Comparison of ENCODE assay signal across 26 cellular contexts in genomic region chr12:121725420-121725819, GRCh38. TPM values are rescaled to one million over a fixed set of nuclear protein-coding genes. Genes with fewer than 3 reads are reported as not detected.
"Had no signal": no experiment of that assay in that cellular context is flagged by ENCODE, and none has a peak within 500 bp of the region (broad histone marks: within the 10 kb centered on the region; RNA-seq: fewer than 3 reads in every experiment).

No MANE protein-coding gene starts in this region.

- ATAC-seq: natural killer cell; psoas muscle; sciatic nerve; stimulated activated effector memory CD8-positive, alpha-beta T cell treated with anti-CD3 and anti-CD28 coated beads, Interleukin-12 subunit alpha, Interleukin-12 subunit beta, amount 100 ng/mL, for 72 hours; stimulated activated naive CD8-positive, alpha-beta T cell treated with anti-CD3 and anti-CD28 coated beads, Interleukin-15, amount 100 ng/mL, for 72 hours had no signal

- H3K4me1 Mint-ChIP-seq: immature natural killer cell; mesothelial cell of epicardium; naive B cell; natural killer cell; stimulated activated effector memory CD8-positive, alpha-beta T cell treated with anti-CD3 and anti-CD28 coated beads, Interleukin-12 subunit alpha, Interleukin-12 subunit beta, amount 100 ng/mL, for 72 hours had no signal

- H3K27ac Mint-ChIP-seq: immature natural killer cell; mesothelial cell of epicardium; natural killer cell; neural progenitor cell; stimulated activated effector memory CD8-positive, alpha-beta T cell treated with anti-CD3 and anti-CD28 coated beads, Interleukin-12 subunit alpha, Interleukin-12 subunit beta, amount 100 ng/mL, for 72 hours; type B pancreatic cell had no signal

- H3K9me3 ChIP-seq: left ventricle myocardium inferior, neutrophil, psoas muscle, spleen, tibial nerve, uterus had no signal

- H3K27ac ChIP-seq: left ventricle myocardium inferior, neural progenitor cell, neutrophil, parathyroid adenoma, psoas muscle, skin epidermis, spleen, tibial nerve, uterus had no signal

- H3K4me3 Mint-ChIP-seq: immature natural killer cell; mesothelial cell of epicardium; naive B cell; natural killer cell; nephron progenitor cell; neural progenitor cell; stimulated activated effector memory CD8-positive, alpha-beta T cell treated with anti-CD3 and anti-CD28 coated beads, Interleukin-12 subunit alpha, Interleukin-12 subunit beta, amount 100 ng/mL, for 72 hours; stimulated activated naive CD8-positive, alpha-beta T cell treated with anti-CD3 and anti-CD28 coated beads, Interleukin-15, amount 100 ng/mL, for 72 hours; type B pancreatic cell had no signal

- H3K27me3 Mint-ChIP-seq: naive B cell; stimulated activated naive CD8-positive, alpha-beta T cell treated with anti-CD3 and anti-CD28 coated beads, Interleukin-15, amount 100 ng/mL, for 72 hours; type B pancreatic cell had no signal

- H3K4me2 ChIP-seq: neural progenitor cell had no signal

- H3K36me3 ChIP-seq: neural progenitor cell, neutrophil, uterus had no signal

- H3K4me1 ChIP-seq: left ventricle myocardium inferior, neural progenitor cell, parathyroid adenoma, tibial nerve had no signal

- H3K9ac ChIP-seq: neural progenitor cell, parathyroid adenoma had no signal

- H2AFZ ChIP-seq: neural progenitor cell, parathyroid adenoma had no signal

- H3K4me3 ChIP-seq: left ventricle myocardium inferior, lung, neural progenitor cell, psoas muscle, skin epidermis, spleen, tibial nerve, uterus had no signal

- H3K36me3 Mint-ChIP-seq: naive B cell, natural killer cell, neural progenitor cell had no signal

- H3K27me3 ChIP-seq: neural progenitor cell, neutrophil, spleen, tibial nerve, uterus had no signal

- FAIRE-seq: islet of Langerhans had no signal

- H3K9me3 Mint-ChIP-seq: immature natural killer cell; mesothelial cell of epicardium; naive B cell; natural killer cell; nephron progenitor cell; neural progenitor cell; stimulated activated effector memory CD8-positive, alpha-beta T cell treated with anti-CD3 and anti-CD28 coated beads, Interleukin-12 subunit alpha, Interleukin-12 subunit beta, amount 100 ng/mL, for 72 hours; stimulated activated naive CD8-positive, alpha-beta T cell treated with anti-CD3 and anti-CD28 coated beads, Interleukin-15, amount 100 ng/mL, for 72 hours; type B pancreatic cell had no signal

- DNase-seq: hypothalamus; immature natural killer cell; left ventricle myocardium inferior; mesendoderm; naive B cell; natural killer cell; nephron progenitor cell; occipital lobe; psoas muscle; spleen; stimulated activated CD4-positive, alpha-beta T cell treated with anti-CD3 and anti-CD28 coated beads, Interleukin-4, amount 100 ng/mL, for 24 hours; stimulated activated naive CD4-positive, alpha-beta T cell treated with Interleukin-2 at 50 U/mL for 16 hours; stimulated activated naive CD8-positive, alpha-beta T cell treated with anti-CD3 and anti-CD28 coated beads, Interleukin-15, amount 100 ng/mL, for 72 hours; substantia nigra; uterus had no signal

RNA-seq across cellular contexts. Expression of gene MORN3, which starts 56.0 kb away (rescaled TPM):
- total RNA-seq: left ventricle myocardium inferior, psoas muscle had no signal
